8 cellular contexts compared by ENCODE assay signal in the genomic region with DNA sequence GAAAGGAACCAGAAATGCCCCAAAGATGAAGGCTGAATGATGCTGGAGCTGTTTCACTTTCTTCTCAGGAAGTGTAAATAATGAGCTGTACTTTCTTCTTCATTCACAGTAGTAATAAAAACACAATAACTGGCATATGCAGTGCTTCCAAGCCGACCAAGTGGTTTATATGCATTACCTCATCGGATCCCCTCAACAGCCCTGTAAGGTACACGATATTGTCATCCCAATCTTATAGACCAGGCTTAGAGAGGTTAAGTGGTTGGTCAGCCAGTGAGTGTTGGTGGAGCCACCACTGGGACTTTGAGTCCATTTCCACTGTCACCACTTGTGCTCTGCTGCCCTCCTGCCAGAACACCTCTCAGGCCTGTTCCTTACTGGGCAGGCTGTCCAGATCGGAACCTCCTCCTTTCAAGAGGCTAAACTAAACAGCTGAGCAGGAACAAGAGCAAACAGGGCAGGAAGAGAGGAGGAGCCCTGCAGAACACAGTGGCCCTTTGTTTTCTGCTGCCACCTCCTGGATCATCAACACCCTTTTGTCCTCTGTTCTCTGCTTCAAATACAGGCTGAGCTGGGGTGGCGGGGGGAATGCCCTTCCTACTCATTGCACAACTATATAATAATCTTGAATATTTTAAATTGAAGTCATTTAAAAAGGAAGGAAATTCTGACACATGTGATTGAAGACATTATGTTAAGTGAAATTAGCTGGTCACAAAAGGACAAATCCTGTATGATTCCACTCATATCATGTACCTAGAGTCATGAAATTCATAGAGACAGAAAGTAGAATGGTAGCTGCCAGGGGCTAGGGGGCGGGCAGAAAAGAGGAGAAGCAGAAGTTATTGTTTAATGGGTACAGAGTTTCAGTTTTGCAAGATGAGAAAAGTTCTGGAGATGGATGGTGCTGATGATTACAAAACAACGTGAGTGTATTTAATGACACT.
DNase-seq lines count a peak whose midpoint lies in the region; ATAC-seq, FAIRE-seq and TF ChIP-seq lines count a peak whose summit lies in the region.

No MANE protein-coding gene starts in this region.

- H3K27me3 Mint-ChIP-seq in brain: no peaks in the 10 kb centered on the region

- no peaks in the 10 kb centered on the region for H3K36me3 Mint-ChIP-seq in brain

- ATAC-seq in GM19467 (IDR thresholded peaks at IDR 0.05; ENCODE audit: unreplicated experiment): peak; percentile 50

- peak overlapping the region; percentile 55 to 75 (median 57) for H3K27ac Mint-ChIP-seq in brain

- H3K27ac ChIP-seq in RWPE1: no peak overlapping the region

- H3K4me3 Mint-ChIP-seq in brain: no peak overlapping the region

- peaks cover 47% of the 10 kb centered on the region for H3K4me1 Mint-ChIP-seq in brain

- peaks cover 0 to 9% (median 3%) of the 10 kb centered on the region in 5 experiments for H3K9me3 Mint-ChIP-seq in brain

- POLR2A ChIA-PET in RWPE1 (lab: Yijun Ruan, JAX; ENCODE audit: low non-redundant PET): no interaction called here

- CTCF ChIA-PET in RWPE1 (lab: Yijun Ruan, JAX): interaction anchor here (0.6 to 1.1 kb wide), 2 partner anchors 291 to 654 kb away, joined by 4 read pairs; no protein-coding TSS in a partner anchor

- FAIRE-seq in D721Med (lab: Jason Lieb, UNC): no peak

- TF ChIP-seq CTCF in D721Med (IDR thresholded peaks at IDR 0.05; ENCODE audit: insufficient read depth, missing control alignments): peak; percentile 36
- peak; percentile 22; the same call in 1 of the 2 replicates for TF ChIP-seq CTCF in RWPE1 (conservative IDR thresholded peaks at IDR 0.05; ENCODE audit: low read depth)
- peak; percentile 43 to 54 for TF ChIP-seq CTCF in brain (conservative IDR thresholded peaks at IDR 0.05)

- no peak for DNase-seq in D721Med (ENCODE audit: insufficient read length, low spot score)
- peak; percentile 60 for DNase-seq in M059J (ENCODE audit: low read depth)
- no peak for DNase-seq in RWPE1 (ENCODE audit: low spot score)
- DNase-seq in iris pigment epithelial cell (ENCODE audit: low read depth): peak; percentile 26
- DNase-seq in stimulated activated CD4-positive, alpha-beta T cell treated with anti-CD3 and anti-CD28 coated beads, Interleukin-2, amount 100 ng/mL, for 24 hours: peak; percentile 30 to 32
- no peak for DNase-seq in mesenteric fat pad (ENCODE audit: low spot score)

Comparison
In these comparisons a context has a peak if more than half of its experiments do, and no peak if none do; other contexts are left out.
1. DNase-seq: peak in M059J (single experiment), iris pigment epithelial cell (single experiment) and stimulated activated CD4-positive, alpha-beta T cell treated with anti-CD3 and anti-CD28 coated beads, Interleukin-2, amount 100 ng/mL, for 24 hours (2 of 2); none in D721Med (single experiment), RWPE1 (single experiment) and mesenteric fat pad (single experiment).
2. Peak in every context shown above with its lines, with median percentiles within 50 percentile points of each other: CTCF ChIP-seq.